Comparison of ENCODE assay signal across 26 cellular contexts in genomic region chr10:86601956-86602592, GRCh38. TPM values are rescaled to one million over a fixed set of nuclear protein-coding genes. Genes with fewer than 3 reads are reported as not detected.
"Had no signal": no experiment of that assay in that cellular context is flagged by ENCODE, and none has a peak within 500 bp of the region (broad histone marks: within the 10 kb centered on the region; RNA-seq: fewer than 3 reads in every experiment).

No MANE protein-coding gene starts in this region.

- H3K9me3 ChIP-seq: lower lobe of right lung had no signal

- DNase-seq: activated CD4-positive, alpha-beta T cell treated with anti-CD3 and anti-CD28 coated beads for 1 hour; activated CD4-positive, alpha-beta T cell treated with anti-CD3 and anti-CD28 coated beads, Interleukin-2, amount 50 U/mL, for 1 hour; activated CD8-positive, alpha-beta memory T cell treated with anti-CD3 and anti-CD28 coated beads for 24 hours; activated CD8-positive, alpha-beta memory T cell treated with anti-CD3 and anti-CD28 coated beads, Interleukin-2, amount 50 U/mL, for 4 hours; activated naive CD4-positive, alpha-beta T cell; activated T-cell treated with anti-CD3 and anti-CD28 coated beads, Interleukin-2, amount 50 U/mL, for 24 hours; adrenal gland; central memory CD4-positive, alpha-beta T cell; effector memory CD4-positive, alpha-beta T cell; lower lobe of right lung; mesendoderm; naive B cell; nucleus accumbens; retina; stimulated activated CD4-positive, alpha-beta T cell treated with anti-CD3 and anti-CD28 coated beads, Interleukin-1b, Interleukin-23, amount 100 ng/mL, for 48 hours; T-helper 1 cell; tibial artery; WERI-Rb-1 had no signal

- H3K36me3 ChIP-seq: adrenal gland, ascending aorta, gastroesophageal sphincter, lower lobe of right lung, tibial artery, WERI-Rb-1 had no signal

- H3K27ac ChIP-seq: adrenal gland, ascending aorta, gastroesophageal sphincter, lower lobe of right lung, tibial artery, WERI-Rb-1 had no signal

- H3K4me1 ChIP-seq: adrenal gland, ascending aorta, gastroesophageal sphincter, lower lobe of right lung, tibial artery had no signal

- H3K4me3 ChIP-seq: adrenal gland, ascending aorta, gastroesophageal sphincter, lower lobe of right lung, tibial artery had no signal

- H3K27me3 ChIP-seq: adrenal gland, ascending aorta, gastroesophageal sphincter, tibial artery had no signal

- ATAC-seq: activated T-helper 17 cell treated with anti-CD3 and anti-CD28 coated beads, Interleukin-2, amount 50 U/mL, for 72 hours; gastroesophageal sphincter had no signal

RNA-seq across cellular contexts. Expression of gene OPN4, which starts 52.3 kb away (rescaled TPM):
- total RNA-seq: activated T-helper 17 cell treated with anti-CD3 and anti-CD28 coated beads, Interleukin-2, amount 50 U/mL, for 72 hours; ascending aorta; dermis microvascular lymphatic vessel endothelial cell; gastroesophageal sphincter; lower lobe of right lung; mucosa of gallbladder; posterior vena cava; ureter had no signal
- polyA plus RNA-seq: neural cell had no signal
